In genomic region chr6:35415065-35415880, GRCh38 we compare ENCODE assay signal across 7 cellular contexts. TPM values are rescaled to one million over a fixed set of nuclear protein-coding genes. Genes with fewer than 3 reads are reported as not detected.
A peak's percentile ranks its signal among the peaks of the same experiment; 100 is the strongest.
DNase-seq lines count a peak whose midpoint lies in the region; ATAC-seq and TF ChIP-seq lines count a peak whose summit lies in the region.

No MANE protein-coding gene starts in this region.

- peaks cover 5% of the 10 kb centered on the region for H3K4me1 ChIP-seq in vagina

- ATAC-seq in T-helper 17 cell, result peak; percentile 70
- no peak for ATAC-seq in GM19023 (IDR thresholded peaks at IDR 0.05; ENCODE audit: unreplicated experiment)

- H3K36me3 Mint-ChIP-seq in T-helper 17 cell (ENCODE audit: low read depth), result peaks cover 7% of the 10 kb centered on the region

- peaks cover 0 to 23% of the 10 kb centered on the region in 2 donors for H3K36me3 ChIP-seq in vagina

- H3K9me3 ChIP-seq in T-helper 17 cell (ENCODE audit: control insufficient read depth, low read length, poor library complexity, severe bottlenecking) (no peaks in the 10 kb centered on the region), vagina (no peaks in the 10 kb centered on the region)

- H3K27me3 Mint-ChIP-seq in T-helper 17 cell, result no peaks in the 10 kb centered on the region

- H3K4me3 ChIP-seq in vagina, result no peak overlapping the region

- H3K27ac Mint-ChIP-seq in T-helper 17 cell, result peak overlapping the region; percentile 73

- TF ChIP-seq CTCF in vagina (IDR thresholded peaks at IDR 0.05), result peak; percentile 8 to 56 (median 29)

- no peak for TF ChIP-seq POLR2A in vagina (IDR thresholded peaks at IDR 0.05)

- intact Hi-C loops in vagina (cut with DNase I), result loop anchor here (5.0 kb wide), 1 partner anchor 73 kb away; the partner anchor contains the start of gene PPARD

- no peak overlapping the region for H3K27ac ChIP-seq in vagina

- H3K27me3 ChIP-seq in vagina, result no peaks in the 10 kb centered on the region

- DNase-seq in GM03348 (ENCODE audit: low spot score), result peak; percentile 93
- peak; percentile 75 to 92 (median 89) for DNase-seq in NCI-H1417 (lab: John Stamatoyannopoulos, UW)
- peak in 2 of 3 donors; percentile 16 to 22 for DNase-seq in T-helper 17 cell
- DNase-seq in ecto neural progenitor cell (ENCODE audit: low spot score), result peak; percentile 70
- DNase-seq in medulla oblongata (ENCODE audit: extremely low spot score), result peak; percentile 96
- DNase-seq in vagina (ENCODE audit: extremely low spot score in 2 of 2), result no peak

- peak overlapping the region; percentile 25 for H3K4me3 Mint-ChIP-seq in T-helper 17 cell

- H3K4me1 Mint-ChIP-seq in T-helper 17 cell, result peaks cover 41% of the 10 kb centered on the region

RNA-seq across cellular contexts. Expression of gene FANCE, which starts 36.9 kb away (rescaled TPM):
- total RNA-seq in T-helper 17 cell (1 to 10 TPM; 3.7 to 4.5 TPM), vagina (10.1 TPM)

RNA-seq across cellular contexts. Expression of gene RPL10A, which starts 52.9 kb away (rescaled TPM):
- total RNA-seq in T-helper 17 cell (1,000 to 10,000 TPM; 2,096 to 2,128 TPM), vagina (2,013 TPM)

Comparison
In these comparisons a context has a peak if more than half of its experiments do, and no peak if none do; other contexts are left out.
1. DNase-seq: peak in GM03348 (single experiment), NCI-H1417 (3 of 3), T-helper 17 cell (2 of 3), ecto neural progenitor cell (single experiment) and medulla oblongata (single experiment); none in vagina (0 of 2).